In the genomic region with DNA sequence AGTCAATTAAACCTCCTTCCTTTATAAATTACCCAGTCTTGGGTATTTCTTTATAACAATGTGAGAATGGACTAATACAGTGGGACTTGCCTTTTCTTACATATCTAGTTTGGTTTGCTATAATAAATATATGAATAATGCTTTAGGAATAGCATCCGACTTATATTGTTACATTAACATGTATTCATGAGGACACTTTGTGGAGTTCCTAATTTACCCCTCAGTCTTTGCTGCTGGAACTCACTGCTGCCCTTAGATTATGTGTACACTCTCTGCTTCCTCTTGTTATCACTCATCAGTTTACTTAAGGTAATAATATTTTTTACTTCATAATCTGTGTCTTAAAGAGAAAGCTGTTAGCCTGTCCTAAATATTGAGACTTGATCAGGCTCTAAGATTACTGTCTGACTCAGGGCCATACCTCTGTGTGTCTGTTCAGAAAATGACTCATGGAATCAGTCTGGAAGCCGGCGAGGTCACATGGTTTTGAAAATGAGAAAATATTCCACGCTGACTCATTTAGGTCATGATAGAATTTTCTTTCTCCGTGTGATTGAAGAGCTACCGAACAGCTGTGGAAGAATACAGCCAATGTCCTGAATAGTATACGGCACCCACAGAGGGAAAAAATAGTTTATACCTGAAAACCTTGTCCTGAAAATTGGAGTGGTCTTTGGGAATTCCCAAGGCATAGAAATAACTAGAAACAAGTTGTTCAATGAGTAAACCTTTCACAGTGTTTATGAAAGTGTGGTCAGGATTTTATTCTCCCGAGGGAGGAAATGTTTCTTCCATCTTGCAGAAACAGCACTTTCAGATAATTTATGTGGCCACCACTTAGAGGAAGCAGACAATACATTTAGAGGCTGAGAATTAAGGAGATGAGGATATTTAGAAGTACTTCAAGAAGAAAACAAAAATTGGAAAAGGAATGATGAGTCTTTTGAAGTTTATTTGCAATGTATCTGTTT, we compare ENCODE assay signal across 8 cellular contexts.
DNase-seq lines count a peak whose midpoint lies in the region; ATAC-seq and TF ChIP-seq lines count a peak whose summit lies in the region.

No MANE protein-coding gene starts in this region.

- ATAC-seq in GM21786 (IDR thresholded peaks at IDR 0.05; ENCODE audit: unreplicated experiment) = peak; percentile 73

- no peak for TF ChIP-seq CTCF in astrocyte of the spinal cord (IDR thresholded peaks at IDR 0.05; ENCODE audit: low read depth, low read length)

- DNase-seq in GM04503 (ENCODE audit: low read depth) = peak; percentile 84
- DNase-seq in LoVo (ENCODE audit: low spot score) = peak; percentile 64
- DNase-seq in astrocyte of the spinal cord (ENCODE audit: low read depth, low spot score) = peak; percentile 96
- DNase-seq in left kidney (ENCODE audit: low read depth, low spot score) = peak; percentile 35
- DNase-seq in stromal cell of bone marrow (ENCODE audit: low read depth) = peak; percentile 92
- no peak for DNase-seq in NK-92 treated with Interleukin-12 subunit alpha and Interleukin-12 subunit beta, amount 100 ng/mL, for 24 hours (lab: John Stamatoyannopoulos, UW)
- no peak for DNase-seq in NCI-H82 treated with DMSO at 0.1 percent for 48 hours (lab: John Stamatoyannopoulos, UW; ENCODE audit: unreplicated experiment)

- H3K4me3 ChIP-seq in astrocyte of the spinal cord (ENCODE audit: low read depth, low read length) = peak overlapping the region; percentile 21

- in situ Hi-C loops in astrocyte of the spinal cord (cut with HindIII; ENCODE audit: low sequenced_read_pairs) = no loop called here

Comparison
In these comparisons a context has a peak if more than half of its experiments do, and no peak if none do; other contexts are left out.
1. DNase-seq: peak in GM04503 (single experiment), LoVo (single experiment), astrocyte of the spinal cord (single experiment), left kidney (single experiment) and stromal cell of bone marrow (single experiment); none in NK-92 treated with Interleukin-12 subunit alpha and Interleukin-12 subunit beta, amount 100 ng/mL, for 24 hours (single experiment) and NCI-H82 treated with DMSO at 0.1 percent for 48 hours (single experiment).